Comparison of ENCODE assay signal across 17 cellular contexts in the genomic region with DNA sequence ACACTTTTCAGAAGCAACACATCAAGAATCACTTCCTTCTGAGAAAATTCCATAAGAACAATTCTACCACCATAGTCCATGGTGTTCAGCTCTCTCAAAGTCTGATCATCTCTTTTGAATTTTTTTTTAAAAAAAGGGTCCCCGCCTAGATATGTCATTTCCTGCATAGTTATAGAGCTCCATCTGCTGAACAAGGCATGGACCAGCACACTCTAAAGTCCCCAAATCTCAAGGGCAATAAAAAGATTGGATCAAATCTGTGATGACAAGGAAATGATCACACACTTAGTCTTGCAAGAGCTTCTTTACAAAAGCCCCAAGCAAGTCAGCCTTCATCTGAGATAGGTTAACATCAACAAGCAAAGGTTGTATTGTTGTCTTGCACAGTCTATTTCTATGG.
DNase-seq lines count a peak whose midpoint lies in the region; ATAC-seq, FAIRE-seq and TF ChIP-seq lines count a peak whose summit lies in the region.
"Had no signal": no experiment of that assay in that cellular context is flagged by ENCODE, and none has a peak within 500 bp of the region (broad histone marks: within the 10 kb centered on the region; RNA-seq: fewer than 3 reads in every experiment).

No MANE protein-coding gene starts in this region.

- H3K27me3 ChIP-seq in BJ (ENCODE audit: control insufficient read depth, insufficient read depth, low read length) (no peaks in the 10 kb centered on the region), astrocyte (ENCODE audit: insufficient read depth, low read length) (no peaks in the 10 kb centered on the region), foreskin keratinocyte (peaks cover 2% of the 10 kb centered on the region)

- no peaks in the 10 kb centered on the region for H4K20me1 ChIP-seq in astrocyte (ENCODE audit: insufficient read depth, low read length)

- DNase-seq in BJ (ENCODE audit: low read depth), result no peak
- DNase-seq in HFFc6, result peak; percentile 47
- no peak for DNase-seq in astrocyte (ENCODE audit: low read depth)
- no peak for DNase-seq in foreskin keratinocyte
- no peak for DNase-seq in type B pancreatic cell (ENCODE audit: extremely low spot score, unreplicated experiment)
- DNase-seq in ecto neural progenitor cell (ENCODE audit: low spot score), result no peak
- no peak for DNase-seq in RKO (ENCODE audit: low spot score)
- no peak for DNase-seq in NCI-H226
- DNase-seq: activated CD4-positive, CD25-positive, alpha-beta regulatory T cell treated with anti-CD3 and anti-CD28 coated beads, Interleukin-2, amount 50 U/mL, for 72 hours; activated CD8-positive, alpha-beta memory T cell treated with anti-CD3 and anti-CD28 coated beads, Interleukin-2, amount 50 U/mL, for 48 hours; activated naive CD4-positive, alpha-beta T cell treated with Interleukin-2 at 50 U/mL for 16 hours; AML-193; DMS 273 treated with DMSO at 0.1 percent for 48 hours; left ventricle myocardium inferior; naive thymus-derived CD8-positive, alpha-beta T cell; NCI-H82 had no signal

- H3K36me3 ChIP-seq in BJ (ENCODE audit: control insufficient read depth, insufficient read depth, low read length) (no peaks in the 10 kb centered on the region), astrocyte (ENCODE audit: insufficient read depth, low read length) (no peaks in the 10 kb centered on the region)
- H3K36me3 ChIP-seq: left ventricle myocardium inferior had no signal

- no peak overlapping the region for H2AFZ ChIP-seq in astrocyte (ENCODE audit: low read depth, low read length)

- no peaks in the 10 kb centered on the region for H3K4me1 ChIP-seq in astrocyte (ENCODE audit: insufficient read depth, low read length)
- H3K4me1 ChIP-seq in foreskin keratinocyte, result no peaks in the 10 kb centered on the region
- H3K4me1 ChIP-seq: left ventricle myocardium inferior had no signal

- H3K4me3 Mint-ChIP-seq in HFFc6 (no peak overlapping the region; the same call in 1 of the 2 replicates), astrocyte (ENCODE audit: unreplicated experiment) (no peak overlapping the region), type B pancreatic cell (no peak overlapping the region)
- H3K4me3 Mint-ChIP-seq: naive thymus-derived CD8-positive, alpha-beta T cell had no signal

- CTCF ChIA-PET in BJ (lab: Yijun Ruan, JAX), result interaction anchor here (0.9 to 1.7 kb wide), 9 partner anchors 9 to 248 kb away, joined by 3 to 11 read pairs (median 4); no protein-coding TSS in a partner anchor

- no peaks in the 10 kb centered on the region for H3K79me2 ChIP-seq in astrocyte (ENCODE audit: insufficient read depth, low read length)

- H3K4me3 ChIP-seq in BJ (ENCODE audit: low read depth, low read length) (no peak overlapping the region), astrocyte (ENCODE audit: insufficient read depth, low read depth, low read length) (no peak overlapping the region)
- H3K4me3 ChIP-seq: left ventricle myocardium inferior had no signal

- ATAC-seq in foreskin keratinocyte, result no peak
- ATAC-seq: naive thymus-derived CD8-positive, alpha-beta T cell; Right ventricle myocardium inferior had no signal

- H3K9me3 Mint-ChIP-seq in HFFc6, result no peaks in the 10 kb centered on the region
- no peaks in the 10 kb centered on the region for H3K9me3 Mint-ChIP-seq in astrocyte (ENCODE audit: unreplicated experiment)
- H3K9me3 Mint-ChIP-seq in type B pancreatic cell, result peaks cover 6% of the 10 kb centered on the region

- 0 out of 2 replicates have a peak, but pooled peaks cover 1% of the 10 kb centered on the region for H3K27me3 Mint-ChIP-seq in HFFc6 (ENCODE audit: insufficient read depth)
- peaks cover 33% of the 10 kb centered on the region for H3K27me3 Mint-ChIP-seq in astrocyte (ENCODE audit: low read depth, unreplicated experiment)
- peaks cover 7% of the 10 kb centered on the region for H3K27me3 Mint-ChIP-seq in type B pancreatic cell

- no peak for FAIRE-seq in astrocyte (lab: Jason Lieb, UNC)

- no peaks in the 10 kb centered on the region for H3K9me3 ChIP-seq in astrocyte (ENCODE audit: insufficient read depth, low read depth, low read length)
- H3K9me3 ChIP-seq: left ventricle myocardium inferior had no signal

- peak overlapping the region; percentile 48 for H3K27ac Mint-ChIP-seq in HFFc6
- H3K27ac Mint-ChIP-seq in astrocyte (ENCODE audit: unreplicated experiment), result no peak overlapping the region
- no peak overlapping the region for H3K27ac Mint-ChIP-seq in type B pancreatic cell
- H3K27ac Mint-ChIP-seq: naive thymus-derived CD8-positive, alpha-beta T cell had no signal

- TF ChIP-seq CTCF in BJ (IDR thresholded peaks at IDR 0.05; ENCODE audit: insufficient read depth, low read depth, low read length) (peak; percentile 15; the same call in 1 of the 2 replicates), HFFc6 (IDR thresholded peaks at IDR 0.05) (peak; percentile 65; the same call in 1 of the 2 replicates), astrocyte (IDR thresholded peaks at IDR 0.05; ENCODE audit: insufficient read depth, low read depth, low read length) (peak; percentile 10), foreskin keratinocyte (conservative IDR thresholded peaks at IDR 0.05) (peak; percentile 53), type B pancreatic cell (conservative IDR thresholded peaks at IDR 0.05) (no peak)

- H3K27ac ChIP-seq in astrocyte (ENCODE audit: low read depth, low read length), result no peak overlapping the region
- no peak overlapping the region for H3K27ac ChIP-seq in foreskin keratinocyte
- H3K27ac ChIP-seq: left ventricle myocardium inferior had no signal

- POLR2A ChIA-PET in BJ (lab: Charles Lee), result interaction anchor here (0.8 to 1.2 kb wide), 2 partner anchors 11 to 458 kb away, joined by 3 to 4 read pairs; no protein-coding TSS in a partner anchor

- H3K36me3 Mint-ChIP-seq in HFFc6 (ENCODE audit: low read depth) (peaks cover 5% of the 10 kb centered on the region), astrocyte (ENCODE audit: low read depth, unreplicated experiment) (no peaks in the 10 kb centered on the region), type B pancreatic cell (no peaks in the 10 kb centered on the region)
- H3K36me3 Mint-ChIP-seq: naive thymus-derived CD8-positive, alpha-beta T cell had no signal

- peaks cover 72% of the 10 kb centered on the region for H3K4me1 Mint-ChIP-seq in HFFc6 (ENCODE audit: low read depth)
- H3K4me1 Mint-ChIP-seq in astrocyte (ENCODE audit: low read depth, unreplicated experiment), result no peaks in the 10 kb centered on the region
- peaks cover 10% of the 10 kb centered on the region for H3K4me1 Mint-ChIP-seq in type B pancreatic cell (ENCODE audit: unreplicated experiment)
- H3K4me1 Mint-ChIP-seq: naive thymus-derived CD8-positive, alpha-beta T cell had no signal

- no peak overlapping the region for H3K9ac ChIP-seq in astrocyte (ENCODE audit: low read length)

- H3K4me2 ChIP-seq in astrocyte (ENCODE audit: low read length), result no peak overlapping the region
